In genomic region chr1:22952694-22953391, GRCh38 we compare ENCODE assay signal across 22 cellular contexts. TPM values are rescaled to one million over a fixed set of nuclear protein-coding genes. Genes with fewer than 3 reads are reported as not detected.
DNase-seq lines count a peak whose midpoint lies in the region; ATAC-seq and TF ChIP-seq lines count a peak whose summit lies in the region.
"Had no signal": no experiment of that assay in that cellular context is flagged by ENCODE, and none has a peak within 500 bp of the region (broad histone marks: within the 10 kb centered on the region; RNA-seq: fewer than 3 reads in every experiment).

No MANE protein-coding gene starts in this region.

- no peaks in the 10 kb centered on the region for H3K4me1 Mint-ChIP-seq in MCF 10A (ENCODE audit: insufficient read depth, unreplicated experiment)
- H3K4me1 Mint-ChIP-seq: neural progenitor cell had no signal

- H3K79me2 ChIP-seq in Karpas-422 (ENCODE audit: low read length): no peaks in the 10 kb centered on the region

- H3K4me1 ChIP-seq in breast epithelium (no peaks in the 10 kb centered on the region), Karpas-422 (ENCODE audit: low read length) (no peaks in the 10 kb centered on the region), iPS DF 6.9 (ENCODE audit: control insufficient read depth, insufficient read depth, low read length) (no peaks in the 10 kb centered on the region), suprapubic skin (peaks cover 12% of the 10 kb centered on the region)
- H3K4me1 ChIP-seq: neural progenitor cell had no signal

- no peak for TF ChIP-seq EP300 in suprapubic skin (IDR thresholded peaks at IDR 0.05)

- no peak for TF ChIP-seq POLR2A in breast epithelium (IDR thresholded peaks at IDR 0.05)
- TF ChIP-seq POLR2A in suprapubic skin (IDR thresholded peaks at IDR 0.05): no peak

- intact Hi-C loops in breast epithelium (cut with DNase I; ENCODE audit: low total_unique reads): no loop called here
- intact Hi-C loops in MCF 10A (cut with micrococcal nuclease): no loop called here

- no peak overlapping the region for H3K9ac ChIP-seq in Karpas-422 (ENCODE audit: low read length)
- H3K9ac ChIP-seq: neural progenitor cell had no signal

- no peak overlapping the region for H3K4me2 ChIP-seq in Karpas-422 (ENCODE audit: low read depth, low read length, poor library complexity, severe bottlenecking)
- H3K4me2 ChIP-seq: neural progenitor cell had no signal

- H3K9me2 ChIP-seq in Karpas-422 (replicated peaks; ENCODE audit: insufficient read depth, low read length): no peaks in the 10 kb centered on the region

- no peaks in the 10 kb centered on the region for H3K27me3 Mint-ChIP-seq in MCF 10A (ENCODE audit: insufficient read depth, unreplicated experiment)

- H3K27ac Mint-ChIP-seq in MCF 10A (ENCODE audit: low read depth, unreplicated experiment): no peak overlapping the region
- H3K27ac Mint-ChIP-seq: activated CD8-positive, alpha-beta T cell treated with anti-CD3 and anti-CD28 coated beads, Interleukin-2, amount 10 ng/mL, durations not matched to agents 7 days and 5 days; activated T-cell treated with anti-CD3 and anti-CD28 coated beads, Interleukin-2, amount 50 U/mL, for 24 hours; CD4-positive, alpha-beta memory T cell; neural progenitor cell; progenitor cell of endocrine pancreas had no signal

- no peak overlapping the region for H3K27ac ChIP-seq in breast epithelium
- no peak overlapping the region for H3K27ac ChIP-seq in Karpas-422 (ENCODE audit: low read length)
- no peak overlapping the region for H3K27ac ChIP-seq in iPS DF 6.9 (ENCODE audit: low read length)
- H3K27ac ChIP-seq in suprapubic skin: no peak overlapping the region
- H3K27ac ChIP-seq: heart left ventricle, neural progenitor cell, skin epidermis had no signal

- no peak for TF ChIP-seq CTCF in breast epithelium (IDR thresholded peaks at IDR 0.05)
- TF ChIP-seq CTCF in MCF 10A (IDR thresholded peaks at IDR 0.05; ENCODE audit: unreplicated experiment): no peak
- TF ChIP-seq CTCF in suprapubic skin (IDR thresholded peaks at IDR 0.05): no peak

- no peak overlapping the region for H3K4me3 Mint-ChIP-seq in MCF 10A (ENCODE audit: unreplicated experiment)
- H3K4me3 Mint-ChIP-seq: activated CD8-positive, alpha-beta T cell treated with anti-CD3 and anti-CD28 coated beads, Interleukin-2, amount 10 ng/mL, durations not matched to agents 7 days and 5 days; activated T-cell treated with anti-CD3 and anti-CD28 coated beads, Interleukin-2, amount 50 U/mL, for 24 hours; CD4-positive, alpha-beta memory T cell; neural progenitor cell had no signal

- no peak overlapping the region for H2AFZ ChIP-seq in Karpas-422 (ENCODE audit: low read length)
- H2AFZ ChIP-seq: neural progenitor cell had no signal

- H3K36me3 Mint-ChIP-seq in MCF 10A (ENCODE audit: insufficient read depth, unreplicated experiment): no peaks in the 10 kb centered on the region
- H3K36me3 Mint-ChIP-seq: CD4-positive, alpha-beta memory T cell; neural progenitor cell had no signal

- H4K20me1 ChIP-seq in Karpas-422 (ENCODE audit: insufficient read depth, low read depth, low read length): no peaks in the 10 kb centered on the region

- WGBS in iPS DF 6.9 (ENCODE audit: insufficient coverage, insufficient read length): no CpG with 5 or more reads among the region's 46 CpGs
- WGBS in suprapubic skin: 64% methylated on average over 12 of the region's 46 CpGs

- H3K9me3 Mint-ChIP-seq in MCF 10A (ENCODE audit: unreplicated experiment): no peaks in the 10 kb centered on the region
- H3K9me3 Mint-ChIP-seq: activated T-cell treated with anti-CD3 and anti-CD28 coated beads, Interleukin-2, amount 50 U/mL, for 24 hours had no signal

- DNase-seq in breast epithelium (ENCODE audit: low spot score in 2 of 2) (peak in 1 of 2 donors; percentile 33), MCF 10A (ENCODE audit: unreplicated experiment) (no peak), Karpas-422 (peak; percentile 46), iPS DF 6.9 (ENCODE audit: low read depth, low spot score) (no peak), suprapubic skin (ENCODE audit: low spot score in 2 of 2) (peak; percentile 54 to 71), OCI-M1 (lab: John Stamatoyannopoulos, UW) (no peak)
- DNase-seq: activated CD8-positive, alpha-beta T cell treated with anti-CD3 and anti-CD28 coated beads, Interleukin-2, amount 10 ng/mL, durations not matched to agents 7 days and 5 days; activated T-cell treated with anti-CD3 and anti-CD28 coated beads, Interleukin-2, amount 50 U/mL, for 24 hours; CD4-positive, alpha-beta memory T cell; dermis blood vessel endothelial cell; DND-41; heart left ventricle; NCI-H146; NCI-H2227 treated with DMSO at 0.1 percent for 48 hours; stimulated activated naive CD4-positive, alpha-beta T cell; T1000 had no signal

- H3K36me3 ChIP-seq in breast epithelium (no peaks in the 10 kb centered on the region), Karpas-422 (ENCODE audit: insufficient read depth, low read length) (no peaks in the 10 kb centered on the region), iPS DF 6.9 (ENCODE audit: control insufficient read depth, insufficient read depth, low read length) (no peaks in the 10 kb centered on the region), suprapubic skin (no peaks in the 10 kb centered on the region)
- H3K36me3 ChIP-seq: heart left ventricle, neural progenitor cell had no signal

- no TSS peak for BruUV-seq in MCF 10A (replicated peaks; lab: Mats Ljungman, UMichigan)

- H3K9me3 ChIP-seq in breast epithelium: no peaks in the 10 kb centered on the region
- no peaks in the 10 kb centered on the region for H3K9me3 ChIP-seq in Karpas-422 (ENCODE audit: low read length)
- H3K9me3 ChIP-seq in iPS DF 6.9 (ENCODE audit: control insufficient read depth, insufficient read depth, low read length): no peaks in the 10 kb centered on the region
- no peaks in the 10 kb centered on the region for H3K9me3 ChIP-seq in suprapubic skin

- POLR2A ChIA-PET in MCF 10A (lab: Yijun Ruan, JAX): no interaction called here

- H3K4me3 ChIP-seq in breast epithelium (peak overlapping the region in 2 of 3 donors; percentile 15 to 39), Karpas-422 (ENCODE audit: low read length) (no peak overlapping the region), iPS DF 6.9 (ENCODE audit: low read length) (peak overlapping the region; percentile 29; the same call in 1 of the 2 replicates), suprapubic skin (peak overlapping the region; percentile 34)
- H3K4me3 ChIP-seq: neural progenitor cell had no signal

- H3K27me3 ChIP-seq in breast epithelium (peaks cover 0 to 43% of the 10 kb centered on the region in 2 donors), Karpas-422 (ENCODE audit: low read length) (no peaks in the 10 kb centered on the region), iPS DF 6.9 (ENCODE audit: control insufficient read depth, insufficient read depth, low read length) (peaks cover 26% of the 10 kb centered on the region; the same call in 1 of the 2 replicates), suprapubic skin (peaks cover 55% of the 10 kb centered on the region)
- H3K27me3 ChIP-seq: neural progenitor cell had no signal

- no peak for ATAC-seq in GM21381 (IDR thresholded peaks at IDR 0.05; ENCODE audit: unreplicated experiment)
- no peak for ATAC-seq in HG02759 (IDR thresholded peaks at IDR 0.05; ENCODE audit: unreplicated experiment)
- ATAC-seq: activated CD8-positive, alpha-beta T cell treated with anti-CD3 and anti-CD28 coated beads, Interleukin-2, amount 10 ng/mL, durations not matched to agents 7 days and 5 days had no signal

- CTCF ChIA-PET in MCF 10A (lab: Yijun Ruan, JAX): interaction anchor here (0.8 to 2.0 kb wide), 2 partner anchors 11 to 12 kb away, joined by 6 to 9 read pairs; no protein-coding TSS in a partner anchor

RNA-seq across cellular contexts. Expression of gene LACTBL1, which starts 19.8 kb away (rescaled TPM):
- total RNA-seq in breast epithelium: not detected
- not detected in 2 replicates for total RNA-seq in MCF 10A (2022)
- total RNA-seq in Karpas-422 (2014; rRNA removed; shearing (Covaris generic); ENCODE audit: low replicate concordance): not detected in 2 replicates
- total RNA-seq in suprapubic skin: not detected
- total RNA-seq: activated CD8-positive, alpha-beta T cell treated with anti-CD3 and anti-CD28 coated beads, Interleukin-2, amount 10 ng/mL, durations not matched to agents 7 days and 5 days; CD4-positive, alpha-beta memory T cell; dermis blood vessel endothelial cell; heart left ventricle; liver; progenitor cell of endocrine pancreas had no signal

Comparison
In these comparisons a context has a peak if more than half of its experiments do, and no peak if none do; other contexts are left out.
1. DNase-seq: peak in Karpas-422 (single experiment) and suprapubic skin (2 of 2); none in MCF 10A (single experiment), iPS DF 6.9 (single experiment) and OCI-M1 (single experiment).